In genomic region chr6:7137335-7138106, GRCh38 we compare ENCODE assay signal across 8 cellular contexts. TPM values are rescaled to one million over a fixed set of nuclear protein-coding genes. Genes with fewer than 3 reads are reported as not detected.
A peak's percentile ranks its signal among the peaks of the same experiment; 100 is the strongest.
DNase-seq lines count a peak whose midpoint lies in the region; ATAC-seq and TF ChIP-seq lines count a peak whose summit lies in the region.

No MANE protein-coding gene starts in this region.

- no peaks in the 10 kb centered on the region for H3K36me3 ChIP-seq in left lung

- DNase-seq in Ammon's horn (ENCODE audit: low spot score), result peak; percentile 46
- peak; percentile 28 to 44 (median 34) for DNase-seq in T-helper 17 cell
- DNase-seq in astrocyte of the spinal cord (ENCODE audit: low read depth, low spot score), result peak; percentile 68
- peak; percentile 71 to 83 for DNase-seq in left lung
- DNase-seq in stimulated activated CD4-positive, alpha-beta T cell treated with anti-CD3 and anti-CD28 coated beads, TNF-alpha, amount 100 ng/mL, for 4 hours (ENCODE audit: low read depth in 3 of 3), result peak; percentile 20 to 37 (median 27)
- DNase-seq in NCI-H187 (lab: John Stamatoyannopoulos, UW), result no peak

- H3K36me3 Mint-ChIP-seq in T-helper 17 cell (ENCODE audit: low read depth), result no peaks in the 10 kb centered on the region

- H3K4me3 Mint-ChIP-seq in T-helper 17 cell, result peak overlapping the region; percentile 87

- H3K27me3 Mint-ChIP-seq in T-helper 17 cell, result no peaks in the 10 kb centered on the region

- H3K27ac Mint-ChIP-seq in T-helper 17 cell, result peak overlapping the region; percentile 95

- H3K27me3 ChIP-seq in left lung, result no peaks in the 10 kb centered on the region

- no peaks in the 10 kb centered on the region for H3K9me3 ChIP-seq in T-helper 17 cell (ENCODE audit: control insufficient read depth, low read length, poor library complexity, severe bottlenecking)
- no peaks in the 10 kb centered on the region for H3K9me3 ChIP-seq in left lung

- TF ChIP-seq CTCF in astrocyte of the spinal cord (IDR thresholded peaks at IDR 0.05; ENCODE audit: low read depth, low read length), result no peak
- TF ChIP-seq CTCF in left lung (IDR thresholded peaks at IDR 0.05), result no peak

- ATAC-seq in GM19351 (IDR thresholded peaks at IDR 0.05; ENCODE audit: unreplicated experiment), result peak; percentile 45
- peak; percentile 30 for ATAC-seq in HG03457 (IDR thresholded peaks at IDR 0.05; ENCODE audit: unreplicated experiment)
- peak; percentile 72 for ATAC-seq in T-helper 17 cell
- peak; percentile 8 for ATAC-seq in left lung

- in situ Hi-C loops in astrocyte of the spinal cord (cut with HindIII; ENCODE audit: low sequenced_read_pairs), result no loop called here

- H3K4me1 Mint-ChIP-seq in T-helper 17 cell, result peaks cover 30% of the 10 kb centered on the region

- H3K4me3 ChIP-seq in astrocyte of the spinal cord (ENCODE audit: low read depth, low read length) (no peak overlapping the region), left lung (no peak overlapping the region)

- peaks cover 26 to 72% of the 10 kb centered on the region in 2 donors for H3K4me1 ChIP-seq in left lung

- peak overlapping the region; percentile 58 to 74 for H3K27ac ChIP-seq in left lung

- intact Hi-C loops in left lung (cut with DNase I), result no loop called here

RNA-seq across cellular contexts. Expression of gene RREB1, which starts 29.8 kb away (rescaled TPM):
- total RNA-seq in T-helper 17 cell, result 10 to 100 TPM; 34.7 to 48.1 TPM
- total RNA-seq in left lung, result 10 to 100 TPM; 49.3 to 54.0 TPM

Comparison
In these comparisons a context has a peak if more than half of its experiments do, and no peak if none do; other contexts are left out.
1. DNase-seq: peak in Ammon's horn (single experiment), T-helper 17 cell (3 of 3), astrocyte of the spinal cord (single experiment), left lung (2 of 2) and stimulated activated CD4-positive, alpha-beta T cell treated with anti-CD3 and anti-CD28 coated beads, TNF-alpha, amount 100 ng/mL, for 4 hours (3 of 3); none in NCI-H187 (0 of 2).
2. ATAC-seq: peak in every context shown above with its lines; median percentile 72 in T-helper 17 cell; 45 in GM19351; 30 in HG03457; 8 in left lung.